Comparison of ENCODE assay signal across 26 cellular contexts in the genomic region with DNA sequence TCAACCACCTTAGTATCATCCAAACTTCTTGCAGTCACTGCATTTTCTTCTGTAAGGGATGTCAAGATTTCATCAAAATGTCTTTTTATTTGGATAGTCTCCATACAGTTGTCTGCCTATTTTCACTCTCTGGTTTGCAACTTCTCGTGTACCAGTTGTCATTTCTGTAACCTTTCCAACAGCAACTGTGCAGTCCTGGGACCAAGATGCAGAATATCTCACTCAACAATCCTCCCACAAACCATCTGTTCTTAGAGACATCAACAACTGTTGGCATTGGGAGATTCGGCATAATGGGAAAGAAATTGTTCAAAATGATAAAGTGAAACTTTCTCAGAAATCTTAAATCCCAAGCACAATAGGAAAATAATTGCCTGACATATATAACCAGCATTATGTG.
"Had no signal": no experiment of that assay in that cellular context is flagged by ENCODE, and none has a peak within 500 bp of the region (broad histone marks: within the 10 kb centered on the region; RNA-seq: fewer than 3 reads in every experiment).

No MANE protein-coding gene starts in this region.

- H3K27me3 ChIP-seq: ascending aorta, brain microvascular endothelial cell, dorsolateral prefrontal cortex, right atrium auricular region, spleen, tibial nerve had no signal

- H3K4me1 ChIP-seq: ascending aorta, left ventricle myocardium inferior, neural progenitor cell, parathyroid adenoma, right atrium auricular region, spleen, tibial nerve had no signal

- H3K79me2 ChIP-seq: parathyroid adenoma had no signal

- H3K36me3 ChIP-seq: ascending aorta, brain microvascular endothelial cell, left ventricle myocardium inferior, neural progenitor cell, right atrium auricular region, spleen, tibial nerve had no signal

- H3K4me3 ChIP-seq: ascending aorta, coronary artery, dorsolateral prefrontal cortex, left ventricle myocardium inferior, lung, neural progenitor cell, right atrium auricular region, spleen, tibial nerve had no signal

- H3K27ac ChIP-seq: ascending aorta, brain microvascular endothelial cell, coronary artery, dorsolateral prefrontal cortex, left ventricle myocardium inferior, neural progenitor cell, parathyroid adenoma, right atrium auricular region, spleen, tibial nerve had no signal

- DNase-seq: activated CD4-positive, alpha-beta memory T cell treated with anti-CD3 and anti-CD28 coated beads for 36 hours; activated CD4-positive, alpha-beta T cell treated with anti-CD3 and anti-CD28 coated beads, Interleukin-2, amount 10 ng/mL, durations not matched to agents 24 days and 14 days; activated CD4-positive, CD25-positive, alpha-beta regulatory T cell treated with anti-CD3 and anti-CD28 coated beads, Interleukin-2, amount 50 U/mL, for 72 hours; activated CD8-positive, alpha-beta memory T cell treated with anti-CD3 and anti-CD28 coated beads, Interleukin-2, amount 50 U/mL, for 4 hours; activated gamma-delta T cell; activated naive CD4-positive, alpha-beta T cell treated with anti-CD3 and anti-CD28 coated beads, Interleukin-2, amount 10 ng/mL, durations not matched to agents 7 days and 5 days; activated naive CD8-positive, alpha-beta T cell treated with anti-CD3 and anti-CD28 coated beads, Interleukin-2, amount 10 ng/mL, durations not matched to agents 7 days and 5 days; activated T-cell treated with anti-CD3 and anti-CD28 coated beads, Interleukin-2, amount 50 U/mL, for 24 hours; brain microvascular endothelial cell; effector memory CD4-positive, alpha-beta T cell; islet precursor cell; left ventricle myocardium inferior; mesendoderm; naive thymus-derived CD4-positive, alpha-beta T cell; occipital lobe; spleen; stimulated activated naive CD4-positive, alpha-beta T cell; T-helper 9 cell had no signal

- H2AFZ ChIP-seq: neural progenitor cell, parathyroid adenoma had no signal

- ATAC-seq: naive thymus-derived CD4-positive, alpha-beta T cell had no signal
